In genomic region chr13:114310961-114311360, GRCh38 we compare ENCODE assay signal across 19 cellular contexts.
"Had no signal": no experiment of that assay in that cellular context is flagged by ENCODE, and none has a peak within 500 bp of the region (broad histone marks: within the 10 kb centered on the region; RNA-seq: fewer than 3 reads in every experiment).

No MANE protein-coding gene starts in this region.

- DNase-seq: activated B cell treated with CpG ODN at 0.5 μM for 24 hours; activated CD4-positive, alpha-beta T cell treated with anti-CD3 and anti-CD28 coated beads for 48 hours; activated CD8-positive, alpha-beta memory T cell treated with anti-CD3 and anti-CD28 coated beads for 24 hours; activated naive CD4-positive, alpha-beta T cell; activated naive CD8-positive, alpha-beta T cell treated with anti-CD3 and anti-CD28 coated beads, Interleukin-2, amount 10 ng/mL, durations not matched to agents 7 days and 5 days; aorta; cerebellar nuclear complex; dermis blood vessel endothelial cell; occipital lobe; stimulated activated CD4-positive, alpha-beta T cell treated with anti-CD3 and anti-CD28 coated beads, Interleukin-15, amount 100 ng/mL, for 24 hours; stimulated activated CD4-positive, alpha-beta T cell treated with anti-CD3 and anti-CD28 coated beads, Interleukin-4, amount 100 ng/mL, for 1 hour; stimulated activated naive B cell treated with anti-CD40 and anti-IgM and Interleukin-4, amounts not matched to agents 10 μg/mL and 1 μg/mL and 100 μg/mL, for 72 hours; T-helper 2 cell; thyroid gland had no signal

- H3K4me1 ChIP-seq: breast epithelium had no signal

- H3K36me3 Mint-ChIP-seq: natural killer cell treated with Interleukin-12 subunit alpha and Interleukin-12 subunit beta and Interleukin-15 and Interleukin-18, amount 100 ng/mL, for 72 hours had no signal

- H3K4me3 ChIP-seq: breast epithelium, right atrium auricular region, skin epidermis, thyroid gland had no signal

- H3K4me3 Mint-ChIP-seq: activated B cell treated with CpG ODN at 0.5 μM for 24 hours; activated naive CD8-positive, alpha-beta T cell treated with anti-CD3 and anti-CD28 coated beads, Interleukin-2, amount 10 ng/mL, durations not matched to agents 7 days and 5 days; natural killer cell treated with Interleukin-12 subunit alpha and Interleukin-12 subunit beta and Interleukin-15 and Interleukin-18, amount 100 ng/mL, for 72 hours; stimulated activated naive B cell treated with anti-CD40 and anti-IgM and Interleukin-4, amounts not matched to agents 10 μg/mL and 1 μg/mL and 100 μg/mL, for 72 hours had no signal

- H3K9me3 ChIP-seq: breast epithelium, right atrium auricular region, thyroid gland had no signal

- H3K36me3 ChIP-seq: breast epithelium had no signal

- H3K9me3 Mint-ChIP-seq: activated B cell treated with CpG ODN at 0.5 μM for 24 hours; activated naive CD8-positive, alpha-beta T cell treated with anti-CD3 and anti-CD28 coated beads, Interleukin-2, amount 10 ng/mL, durations not matched to agents 7 days and 5 days; natural killer cell treated with Interleukin-12 subunit alpha and Interleukin-12 subunit beta and Interleukin-15 and Interleukin-18, amount 100 ng/mL, for 72 hours; stimulated activated naive B cell treated with anti-CD40 and anti-IgM and Interleukin-4, amounts not matched to agents 10 μg/mL and 1 μg/mL and 100 μg/mL, for 72 hours had no signal

- ATAC-seq: natural killer cell treated with Interleukin-12 subunit alpha and Interleukin-12 subunit beta and Interleukin-15 and Interleukin-18, amount 100 ng/mL, for 72 hours; stimulated activated naive B cell treated with anti-CD40 and anti-IgM and Interleukin-4, amounts not matched to agents 10 μg/mL and 1 μg/mL and 100 μg/mL, for 72 hours had no signal

- H3K27ac ChIP-seq: breast epithelium, right atrium auricular region, skin epidermis had no signal

- H3K27me3 Mint-ChIP-seq: activated B cell treated with CpG ODN at 0.5 μM for 24 hours; natural killer cell treated with Interleukin-12 subunit alpha and Interleukin-12 subunit beta and Interleukin-15 and Interleukin-18, amount 100 ng/mL, for 72 hours; progenitor cell of endocrine pancreas; stimulated activated naive B cell treated with anti-CD40 and anti-IgM and Interleukin-4, amounts not matched to agents 10 μg/mL and 1 μg/mL and 100 μg/mL, for 72 hours had no signal

- H3K27ac Mint-ChIP-seq: activated naive CD8-positive, alpha-beta T cell treated with anti-CD3 and anti-CD28 coated beads, Interleukin-2, amount 10 ng/mL, durations not matched to agents 7 days and 5 days; natural killer cell treated with Interleukin-12 subunit alpha and Interleukin-12 subunit beta and Interleukin-15 and Interleukin-18, amount 100 ng/mL, for 72 hours; progenitor cell of endocrine pancreas; stimulated activated naive B cell treated with anti-CD40 and anti-IgM and Interleukin-4, amounts not matched to agents 10 μg/mL and 1 μg/mL and 100 μg/mL, for 72 hours had no signal

- H3K27me3 ChIP-seq: breast epithelium, right atrium auricular region, thyroid gland had no signal
